Comparison of ENCODE assay signal across 26 cellular contexts in the genomic region with DNA sequence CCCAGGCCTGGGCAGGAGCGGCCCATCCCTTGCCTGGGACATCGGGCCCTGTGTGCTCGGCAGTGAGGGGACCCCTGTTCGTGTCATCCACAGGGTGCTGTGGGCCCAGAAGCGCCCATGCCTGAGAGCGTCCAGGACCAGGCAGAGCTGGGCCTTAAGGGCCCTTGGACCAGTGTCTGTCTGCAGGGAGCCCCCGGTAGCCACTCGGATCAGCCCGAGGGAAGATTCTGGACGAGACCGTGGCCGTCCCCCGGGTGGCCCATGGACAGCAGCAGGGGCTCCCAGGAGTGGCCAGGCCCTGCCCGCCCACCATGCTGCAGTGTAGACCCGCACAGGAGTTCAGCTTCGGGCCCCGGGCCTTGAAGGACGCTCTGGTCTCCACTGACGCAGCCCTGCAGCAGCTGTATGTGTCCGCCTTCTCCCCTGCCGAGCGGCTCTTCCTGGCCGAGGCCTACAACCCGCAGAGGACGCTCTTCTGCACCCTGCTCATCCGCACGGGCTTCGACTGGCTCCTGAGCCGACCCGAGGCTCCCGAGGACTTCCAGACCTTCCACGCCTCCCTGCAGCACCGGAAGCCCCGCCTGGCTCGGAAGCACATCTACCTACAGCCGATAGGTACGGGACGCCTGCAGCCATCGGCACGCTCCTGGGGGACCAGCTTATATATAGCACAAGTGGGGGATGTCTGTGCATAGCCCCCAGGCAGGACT. TPM values are rescaled to one million over a fixed set of nuclear protein-coding genes. Genes with fewer than 3 reads are reported as not detected.
DNase-seq lines count a peak whose midpoint lies in the region; ATAC-seq and TF ChIP-seq lines count a peak whose summit lies in the region.
"Had no signal": no experiment of that assay in that cellular context is flagged by ENCODE, and none has a peak within 500 bp of the region (broad histone marks: within the 10 kb centered on the region; RNA-seq: fewer than 3 reads in every experiment).

No MANE protein-coding gene starts in this region.

- POLR2A ChIA-PET in PC-9 (lab: Charles Lee; ENCODE audit: unreplicated experiment): no interaction called here

- no peaks in the 10 kb centered on the region for H3K27me3 ChIP-seq in CD4-positive, CD25-positive, alpha-beta regulatory T cell (ENCODE audit: control insufficient read depth, insufficient read depth, low read length)
- H3K27me3 ChIP-seq in NT2/D1 (ENCODE audit: insufficient read depth, insufficient read length) (no peaks in the 10 kb centered on the region), neuronal stem cell (ENCODE audit: control insufficient read depth in 3 of 3, insufficient read depth in 3 of 3, low read depth in 1 of 3, low read length in 3 of 3) (peaks cover 0 to 15% (median 0%) of the 10 kb centered on the region in 3 experiments), PC-9 (ENCODE audit: insufficient read depth, low read depth) (peaks cover 9% of the 10 kb centered on the region; the same call in 1 of the 2 replicates)
- H3K27me3 ChIP-seq: adrenal gland, body of pancreas, dorsolateral prefrontal cortex, right atrium auricular region had no signal

- H3K9me3 Mint-ChIP-seq in activated CD8-positive, alpha-beta memory T cell treated with anti-CD3 and anti-CD28 coated beads, Interleukin-2, amount 10 ng/mL, durations not matched to agents 7 days and 5 days (ENCODE audit: low read depth): no peaks in the 10 kb centered on the region
- no peaks in the 10 kb centered on the region for H3K9me3 Mint-ChIP-seq in CD4-positive, CD25-positive, alpha-beta regulatory T cell
- H3K9me3 Mint-ChIP-seq: activated CD4-positive, alpha-beta memory T cell treated with anti-CD3 and anti-CD28 coated beads for 36 hours had no signal

- peaks cover 16% of the 10 kb centered on the region for H3F3A ChIP-seq in PC-9 (ENCODE audit: insufficient read depth, low read depth)

- peak overlapping the region; percentile 82 for H3K27ac Mint-ChIP-seq in activated CD8-positive, alpha-beta memory T cell treated with anti-CD3 and anti-CD28 coated beads, Interleukin-2, amount 10 ng/mL, durations not matched to agents 7 days and 5 days
- peak overlapping the region in 2 of 3 donors; percentile 62 to 76 for H3K27ac Mint-ChIP-seq in CD4-positive, CD25-positive, alpha-beta regulatory T cell

- no peak overlapping the region for H3K4me3 ChIP-seq in CD4-positive, CD25-positive, alpha-beta regulatory T cell (ENCODE audit: low read depth, low read length)
- H3K4me3 ChIP-seq in NT2/D1 (ENCODE audit: insufficient read length, low read depth) (no peak overlapping the region), neuronal stem cell (ENCODE audit: low read length in 2 of 2) (no peak overlapping the region), PC-9 (no peak overlapping the region)
- H3K4me3 ChIP-seq: adrenal gland, body of pancreas, heart right ventricle, right atrium auricular region, smooth muscle cell, stomach had no signal

- H2BK15ac ChIP-seq in neuronal stem cell (ENCODE audit: low read length): no peak overlapping the region

- H3K4ac ChIP-seq in neuronal stem cell (ENCODE audit: low read length): no peak overlapping the region

- H3K27ac ChIP-seq in CD4-positive, CD25-positive, alpha-beta regulatory T cell (ENCODE audit: insufficient read depth, low read length, poor library complexity, severe bottlenecking): no peak overlapping the region
- no peak overlapping the region for H3K27ac ChIP-seq in neuronal stem cell (replicated peaks; ENCODE audit: low read length)
- no peak overlapping the region for H3K27ac ChIP-seq in PC-9
- H3K27ac ChIP-seq: adrenal gland, body of pancreas, heart right ventricle, neutrophil, right atrium auricular region, stomach had no signal

- H2BK5ac ChIP-seq in neuronal stem cell (ENCODE audit: low read length): no peak overlapping the region

- H3K23ac ChIP-seq in neuronal stem cell (ENCODE audit: low read depth, low read length, poor library complexity): peak overlapping the region; percentile 85

- no peak for DNase-seq in activated CD8-positive, alpha-beta memory T cell treated with anti-CD3 and anti-CD28 coated beads, Interleukin-2, amount 10 ng/mL, durations not matched to agents 7 days and 5 days
- DNase-seq in activated CD8-positive, alpha-beta memory T cell treated with anti-CD3 and anti-CD28 coated beads, Interleukin-2, amount 50 U/mL, for 48 hours: no peak
- no peak for DNase-seq in CD4-positive, CD25-positive, alpha-beta regulatory T cell
- DNase-seq in NT2/D1 (ENCODE audit: low read depth, low spot score) (no peak), neuronal stem cell (ENCODE audit: low spot score) (no peak), PC-9 (no peak), C1 segment of cervical spinal cord (lab: John Stamatoyannopoulos, UW) (no peak)
- DNase-seq: activated CD4-positive, alpha-beta memory T cell treated with anti-CD3 and anti-CD28 coated beads for 36 hours; activated CD4-positive, CD25-positive, alpha-beta regulatory T cell; activated effector memory CD4-positive, alpha-beta T cell treated with anti-CD3 and anti-CD28 coated beads, Interleukin-2, amount 50 U/mL, for 16 hours; adrenal gland; body of pancreas; cerebellar nuclear complex; DMS153; dorsolateral prefrontal cortex; HCEC 1CT; heart right ventricle; NCI-H146; NCI-H748 treated with DMSO at 0.1 percent for 48 hours; SIG-M5; stomach had no signal

- H3K18ac ChIP-seq in neuronal stem cell (ENCODE audit: low read length): peak overlapping the region; percentile 89

- intact Hi-C loops in PC-9 (cut with micrococcal nuclease; ENCODE audit: unreplicated experiment): no loop called here

- H3K4me2 ChIP-seq in neuronal stem cell (ENCODE audit: insufficient read depth, low read length, poor library complexity, severe bottlenecking) (no peak overlapping the region), PC-9 (no peak overlapping the region)
- H3K4me2 ChIP-seq: smooth muscle cell had no signal

- peaks cover 43% of the 10 kb centered on the region for H3K27me3 Mint-ChIP-seq in activated CD8-positive, alpha-beta memory T cell treated with anti-CD3 and anti-CD28 coated beads, Interleukin-2, amount 10 ng/mL, durations not matched to agents 7 days and 5 days
- H3K27me3 Mint-ChIP-seq in CD4-positive, CD25-positive, alpha-beta regulatory T cell: no peaks in the 10 kb centered on the region
- H3K27me3 Mint-ChIP-seq: activated CD4-positive, alpha-beta memory T cell treated with anti-CD3 and anti-CD28 coated beads for 36 hours had no signal

- H3K4me1 Mint-ChIP-seq in activated CD8-positive, alpha-beta memory T cell treated with anti-CD3 and anti-CD28 coated beads, Interleukin-2, amount 10 ng/mL, durations not matched to agents 7 days and 5 days: peaks cover 36% of the 10 kb centered on the region
- peaks cover 4 to 31% (median 19%) of the 10 kb centered on the region in 4 donors for H3K4me1 Mint-ChIP-seq in CD4-positive, CD25-positive, alpha-beta regulatory T cell

- no peak for ATAC-seq in activated CD8-positive, alpha-beta memory T cell treated with anti-CD3 and anti-CD28 coated beads, Interleukin-2, amount 10 ng/mL, durations not matched to agents 7 days and 5 days
- no peak for ATAC-seq in CD4-positive, CD25-positive, alpha-beta regulatory T cell (ENCODE audit: low read depth in 2 of 2)
- no peak for ATAC-seq in HG03097 (IDR thresholded peaks at IDR 0.05; ENCODE audit: low FRiP score, unreplicated experiment)
- ATAC-seq: body of pancreas had no signal

- H2BK120ac ChIP-seq in neuronal stem cell (ENCODE audit: low read depth, low read length): no peak overlapping the region

- no peaks in the 10 kb centered on the region for H4K20me1 ChIP-seq in PC-9 (ENCODE audit: insufficient read depth)

- H3K79me2 ChIP-seq in PC-9 (ENCODE audit: low read depth): no peaks in the 10 kb centered on the region

- peak overlapping the region; percentile 8 for H3K14ac ChIP-seq in neuronal stem cell (ENCODE audit: low read length)

- no peaks in the 10 kb centered on the region for H3K36me3 ChIP-seq in CD4-positive, CD25-positive, alpha-beta regulatory T cell (ENCODE audit: control insufficient read depth, insufficient read depth, low read length)
- H3K36me3 ChIP-seq in NT2/D1 (ENCODE audit: insufficient read depth, insufficient read length, low read length): no peaks in the 10 kb centered on the region
- H3K36me3 ChIP-seq in neuronal stem cell (replicated peaks in 1 of 2; ENCODE audit: control insufficient read depth in 2 of 2, insufficient read depth in 2 of 2, low read length in 2 of 2): no peaks in the 10 kb centered on the region
- no peaks in the 10 kb centered on the region for H3K36me3 ChIP-seq in PC-9 (ENCODE audit: low read depth)
- H3K36me3 ChIP-seq: adrenal gland, heart right ventricle, neutrophil, right atrium auricular region, stomach had no signal

- H2AK5ac ChIP-seq in neuronal stem cell (ENCODE audit: low read depth, low read length): peak overlapping the region; percentile 79

- no peaks in the 10 kb centered on the region for H3K36me3 Mint-ChIP-seq in activated CD8-positive, alpha-beta memory T cell treated with anti-CD3 and anti-CD28 coated beads, Interleukin-2, amount 10 ng/mL, durations not matched to agents 7 days and 5 days
- H3K36me3 Mint-ChIP-seq in CD4-positive, CD25-positive, alpha-beta regulatory T cell: no peaks in the 10 kb centered on the region
- H3K36me3 Mint-ChIP-seq: activated CD4-positive, alpha-beta memory T cell treated with anti-CD3 and anti-CD28 coated beads for 36 hours had no signal

- no peak overlapping the region for H2AFZ ChIP-seq in neuronal stem cell (ENCODE audit: low read length)
- no peak overlapping the region for H2AFZ ChIP-seq in PC-9

- peaks cover 22% of the 10 kb centered on the region for H3K4me1 ChIP-seq in CD4-positive, CD25-positive, alpha-beta regulatory T cell (ENCODE audit: control insufficient read depth, insufficient read depth, low read length, poor library complexity, severe bottlenecking)
- H3K4me1 ChIP-seq in NT2/D1 (ENCODE audit: insufficient read depth, insufficient read length): peaks cover 11% of the 10 kb centered on the region
- H3K4me1 ChIP-seq in neuronal stem cell (ENCODE audit: control insufficient read depth in 2 of 2, insufficient read depth in 1 of 2, low read depth in 1 of 2, low read length in 2 of 2): no peaks in the 10 kb centered on the region
- H3K4me1 ChIP-seq in PC-9 (replicated peaks; ENCODE audit: insufficient read depth): no peaks in the 10 kb centered on the region
- H3K4me1 ChIP-seq: adrenal gland, body of pancreas, right atrium auricular region had no signal

- no peak overlapping the region for H2BK12ac ChIP-seq in neuronal stem cell (ENCODE audit: low read length)

- no peak overlapping the region for H3K4me3 Mint-ChIP-seq in activated CD8-positive, alpha-beta memory T cell treated with anti-CD3 and anti-CD28 coated beads, Interleukin-2, amount 10 ng/mL, durations not matched to agents 7 days and 5 days
- H3K4me3 Mint-ChIP-seq in CD4-positive, CD25-positive, alpha-beta regulatory T cell: peak overlapping the region in 1 of 4 donors; percentile 61

- CTCF ChIA-PET in activated CD8-positive, alpha-beta memory T cell treated with anti-CD3 and anti-CD28 coated beads, Interleukin-2, amount 10 ng/mL, durations not matched to agents 7 days and 5 days (lab: Charles Lee): interaction anchor here (0.5 to 4.0 kb wide), 7 partner anchors 10 to 230 kb away, joined by 3 to 107 read pairs (median 12); a partner anchor contains a TSS
- CTCF ChIA-PET in PC-9 (lab: Charles Lee): no interaction called here

- no peak overlapping the region for H4K91ac ChIP-seq in neuronal stem cell (ENCODE audit: low read depth, low read length, poor library complexity)

- no TSS peak for BruUV-seq in PC-9 (replicated peaks; lab: Mats Ljungman, UMichigan)

- H3K79me1 ChIP-seq in neuronal stem cell (ENCODE audit: low read depth, low read length): peaks cover 2% of the 10 kb centered on the region

- H3K9me2 ChIP-seq in PC-9 (ENCODE audit: insufficient read depth): no peaks in the 10 kb centered on the region

- TF ChIP-seq CTCF in PC-9 (conservative IDR thresholded peaks at IDR 0.05): no peak

- H3K9ac ChIP-seq in NT2/D1 (ENCODE audit: insufficient read length, low read depth) (peak overlapping the region; percentile 32), neuronal stem cell (ENCODE audit: low read depth, low read length, poor library complexity) (no peak overlapping the region)

- H3K9me3 ChIP-seq in CD4-positive, CD25-positive, alpha-beta regulatory T cell (ENCODE audit: control insufficient read depth in 2 of 2, low read length in 2 of 2): no peaks in the 10 kb centered on the region
- H3K9me3 ChIP-seq in NT2/D1 (ENCODE audit: insufficient read depth, low read length) (no peaks in the 10 kb centered on the region), neuronal stem cell (replicated peaks in 1 of 2; ENCODE audit: control insufficient read depth in 2 of 2, insufficient read depth in 1 of 2, low read depth in 1 of 2, low read length in 2 of 2) (no peaks in the 10 kb centered on the region), PC-9 (ENCODE audit: insufficient read depth, low read depth) (no peaks in the 10 kb centered on the region)
- H3K9me3 ChIP-seq: adrenal gland, body of pancreas, neutrophil, right atrium auricular region, stomach had no signal

- H4K8ac ChIP-seq in neuronal stem cell (ENCODE audit: low read depth, low read length): no peak overlapping the region

- no CpG with 5 or more reads among the region's 40 CpGs for WGBS in neuronal stem cell (ENCODE audit: extremely low coverage in 2 of 2, insufficient read length in 2 of 2, insufficient replicate concordance in 1 of 2), 2 donors

RNA-seq across cellular contexts. Expression of a gene that starts 12.3 kb away (rescaled TPM):
- under 1 TPM; 0.29 to 0.40 TPM for total RNA-seq in activated CD8-positive, alpha-beta memory T cell treated with anti-CD3 and anti-CD28 coated beads, Interleukin-2, amount 10 ng/mL, durations not matched to agents 7 days and 5 days
- 1.8 TPM for total RNA-seq in CD4-positive, CD25-positive, alpha-beta regulatory T cell
- 1 to 10 TPM in 1 of 4 donors, under 1 TPM in 3; 0.43 to 1.4 (median 0.63) TPM for polyA plus RNA-seq in CD4-positive, CD25-positive, alpha-beta regulatory T cell
- 0.04 TPM for polyA plus RNA-seq in neuronal stem cell (2013, experiment 1 of 2)
- 0.01 TPM for polyA plus RNA-seq in neuronal stem cell (2013, experiment 2 of 2)
- 0.50 TPM in 1 of 2 replicates, not detected in the other for total RNA-seq in PC-9 (2021)
- total RNA-seq: A673, body of pancreas had no signal
- polyA plus RNA-seq: stomach had no signal
